ENCODE assay signal across 2 cellular contexts in the genomic region with DNA sequence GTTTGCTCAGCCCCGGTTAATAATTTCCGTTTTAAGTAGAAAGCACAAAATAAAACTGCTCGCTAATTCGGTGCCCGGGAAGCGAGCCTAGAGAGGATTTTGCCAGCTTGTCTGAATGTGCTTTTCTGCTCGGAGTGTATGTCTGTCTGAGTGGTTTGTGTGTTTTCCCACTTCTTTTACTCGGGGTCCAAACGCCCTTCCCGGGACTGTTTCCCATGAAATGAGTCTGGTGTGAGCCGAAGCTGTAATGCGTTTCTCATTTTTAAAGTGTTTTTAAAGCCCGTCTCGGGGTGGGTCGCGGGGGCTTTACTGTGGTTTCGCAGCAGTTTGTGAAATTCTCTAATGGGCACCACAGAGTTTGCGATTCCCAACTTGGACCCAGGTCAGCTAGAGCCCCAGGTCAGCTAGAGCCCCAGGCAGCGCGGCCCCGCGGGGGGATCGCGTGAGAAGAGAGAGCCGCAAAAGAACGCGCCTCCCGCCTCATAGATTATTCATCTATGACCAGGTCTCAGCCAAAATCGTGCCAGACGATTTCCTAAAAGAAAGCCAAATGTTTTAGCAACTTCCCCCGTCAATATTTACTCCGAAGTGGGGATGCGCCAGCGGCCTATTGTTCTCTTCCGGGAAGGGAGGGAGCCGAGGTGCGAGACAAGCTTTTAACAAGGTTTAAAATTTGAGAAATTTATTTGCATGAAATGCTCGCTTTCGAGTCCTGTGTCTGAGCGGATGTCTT.
TF ChIP-seq lines count a peak whose summit lies in the region.

No MANE protein-coding gene starts in this region.

TF ChIP-seq in K562, 482 proteins besides CTCF, POLR2A, EP300 and RAD21:
- TF ChIP-seq SMARCA5 (IDR thresholded peaks at IDR 0.05) (no peak), RBBP5 (IDR thresholded peaks at IDR 0.05; ENCODE audit: borderline replicate concordance, insufficient read depth, low read length, poor library complexity, severe bottlenecking) (no peak), NCOA6 (IDR thresholded peaks at IDR 0.05) (no peak), GTF2E2 (tag; IDR thresholded peaks at IDR 0.05) (no peak), BRD4 (IDR thresholded peaks at IDR 0.05) (no peak), ETV1 (tag; conservative IDR thresholded peaks at IDR 0.05; ENCODE audit: low read depth) (no peak), ZNF764 (CRISPR knock-in tag; IDR thresholded peaks at IDR 0.05; ENCODE audit: low read depth) (no peak), ZNF76 (CRISPR knock-in tag; IDR thresholded peaks at IDR 0.05; ENCODE audit: borderline replicate concordance) (no peak), SP1 (CRISPR knock-in tag; IDR thresholded peaks at IDR 0.05) (no peak)
- TF ChIP-seq, protein P1, sequence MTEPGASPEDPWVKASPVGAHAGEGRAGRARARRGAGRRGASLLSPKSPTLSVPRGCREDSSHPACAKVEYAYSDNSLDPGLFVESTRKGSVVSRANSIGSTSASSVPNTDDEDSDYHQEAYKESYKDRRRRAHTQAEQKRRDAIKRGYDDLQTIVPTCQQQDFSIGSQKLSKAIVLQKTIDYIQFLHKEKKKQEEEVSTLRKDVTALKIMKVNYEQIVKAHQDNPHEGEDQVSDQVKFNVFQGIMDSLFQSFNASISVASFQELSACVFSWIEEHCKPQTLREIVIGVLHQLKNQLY (CRISPR knock-in tag; conservative IDR thresholded peaks at IDR 0.05) = no peak
- TF ChIP-seq, protein P2, sequence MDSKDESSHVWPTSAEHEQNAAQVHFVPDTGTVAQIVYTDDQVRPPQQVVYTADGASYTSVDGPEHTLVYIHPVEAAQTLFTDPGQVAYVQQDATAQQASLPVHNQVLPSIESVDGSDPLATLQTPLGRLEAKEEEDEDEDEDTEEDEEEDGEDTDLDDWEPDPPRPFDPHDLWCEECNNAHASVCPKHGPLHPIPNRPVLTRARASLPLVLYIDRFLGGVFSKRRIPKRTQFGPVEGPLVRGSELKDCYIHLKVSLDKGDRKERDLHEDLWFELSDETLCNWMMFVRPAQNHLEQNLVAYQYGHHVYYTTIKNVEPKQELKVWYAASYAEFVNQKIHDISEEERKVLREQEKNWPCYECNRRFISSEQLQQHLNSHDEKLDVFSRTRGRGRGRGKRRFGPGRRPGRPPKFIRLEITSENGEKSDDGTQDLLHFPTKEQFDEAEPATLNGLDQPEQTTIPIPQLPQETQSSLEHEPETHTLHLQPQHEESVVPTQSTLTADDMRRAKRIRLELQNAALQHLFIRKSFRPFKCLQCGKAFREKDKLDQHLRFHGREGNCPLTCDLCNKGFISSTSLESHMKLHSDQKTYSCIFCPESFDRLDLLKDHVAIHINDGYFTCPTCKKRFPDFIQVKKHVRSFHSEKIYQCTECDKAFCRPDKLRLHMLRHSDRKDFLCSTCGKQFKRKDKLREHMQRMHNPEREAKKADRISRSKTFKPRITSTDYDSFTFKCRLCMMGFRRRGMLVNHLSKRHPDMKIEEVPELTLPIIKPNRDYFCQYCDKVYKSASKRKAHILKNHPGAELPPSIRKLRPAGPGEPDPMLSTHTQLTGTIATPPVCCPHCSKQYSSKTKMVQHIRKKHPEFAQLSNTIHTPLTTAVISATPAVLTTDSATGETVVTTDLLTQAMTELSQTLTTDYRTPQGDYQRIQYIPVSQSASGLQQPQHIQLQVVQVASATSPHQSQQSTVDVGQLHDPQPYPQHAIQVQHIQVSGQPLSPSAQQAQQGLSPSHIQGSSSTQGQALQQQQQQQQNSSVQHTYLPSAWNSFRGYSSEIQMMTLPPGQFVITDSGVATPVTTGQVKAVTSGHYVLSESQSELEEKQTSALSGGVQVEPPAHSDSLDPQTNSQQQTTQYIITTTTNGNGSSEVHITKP (IDR thresholded peaks at IDR 0.05; ENCODE audit: partially characterized antibody) = no peak
- TF ChIP-seq, protein P3, sequence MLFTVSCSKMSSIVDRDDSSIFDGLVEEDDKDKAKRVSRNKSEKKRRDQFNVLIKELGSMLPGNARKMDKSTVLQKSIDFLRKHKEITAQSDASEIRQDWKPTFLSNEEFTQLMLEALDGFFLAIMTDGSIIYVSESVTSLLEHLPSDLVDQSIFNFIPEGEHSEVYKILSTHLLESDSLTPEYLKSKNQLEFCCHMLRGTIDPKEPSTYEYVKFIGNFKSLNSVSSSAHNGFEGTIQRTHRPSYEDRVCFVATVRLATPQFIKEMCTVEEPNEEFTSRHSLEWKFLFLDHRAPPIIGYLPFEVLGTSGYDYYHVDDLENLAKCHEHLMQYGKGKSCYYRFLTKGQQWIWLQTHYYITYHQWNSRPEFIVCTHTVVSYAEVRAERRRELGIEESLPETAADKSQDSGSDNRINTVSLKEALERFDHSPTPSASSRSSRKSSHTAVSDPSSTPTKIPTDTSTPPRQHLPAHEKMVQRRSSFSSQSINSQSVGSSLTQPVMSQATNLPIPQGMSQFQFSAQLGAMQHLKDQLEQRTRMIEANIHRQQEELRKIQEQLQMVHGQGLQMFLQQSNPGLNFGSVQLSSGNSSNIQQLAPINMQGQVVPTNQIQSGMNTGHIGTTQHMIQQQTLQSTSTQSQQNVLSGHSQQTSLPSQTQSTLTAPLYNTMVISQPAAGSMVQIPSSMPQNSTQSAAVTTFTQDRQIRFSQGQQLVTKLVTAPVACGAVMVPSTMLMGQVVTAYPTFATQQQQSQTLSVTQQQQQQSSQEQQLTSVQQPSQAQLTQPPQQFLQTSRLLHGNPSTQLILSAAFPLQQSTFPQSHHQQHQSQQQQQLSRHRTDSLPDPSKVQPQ (CRISPR knock-in tag; IDR thresholded peaks at IDR 0.05; ENCODE audit: borderline replicate concordance) = no peak

TF ChIP-seq in neural cell, 6 proteins besides CTCF, POLR2A, EP300 and RAD21:
- TF ChIP-seq, protein P4, sequence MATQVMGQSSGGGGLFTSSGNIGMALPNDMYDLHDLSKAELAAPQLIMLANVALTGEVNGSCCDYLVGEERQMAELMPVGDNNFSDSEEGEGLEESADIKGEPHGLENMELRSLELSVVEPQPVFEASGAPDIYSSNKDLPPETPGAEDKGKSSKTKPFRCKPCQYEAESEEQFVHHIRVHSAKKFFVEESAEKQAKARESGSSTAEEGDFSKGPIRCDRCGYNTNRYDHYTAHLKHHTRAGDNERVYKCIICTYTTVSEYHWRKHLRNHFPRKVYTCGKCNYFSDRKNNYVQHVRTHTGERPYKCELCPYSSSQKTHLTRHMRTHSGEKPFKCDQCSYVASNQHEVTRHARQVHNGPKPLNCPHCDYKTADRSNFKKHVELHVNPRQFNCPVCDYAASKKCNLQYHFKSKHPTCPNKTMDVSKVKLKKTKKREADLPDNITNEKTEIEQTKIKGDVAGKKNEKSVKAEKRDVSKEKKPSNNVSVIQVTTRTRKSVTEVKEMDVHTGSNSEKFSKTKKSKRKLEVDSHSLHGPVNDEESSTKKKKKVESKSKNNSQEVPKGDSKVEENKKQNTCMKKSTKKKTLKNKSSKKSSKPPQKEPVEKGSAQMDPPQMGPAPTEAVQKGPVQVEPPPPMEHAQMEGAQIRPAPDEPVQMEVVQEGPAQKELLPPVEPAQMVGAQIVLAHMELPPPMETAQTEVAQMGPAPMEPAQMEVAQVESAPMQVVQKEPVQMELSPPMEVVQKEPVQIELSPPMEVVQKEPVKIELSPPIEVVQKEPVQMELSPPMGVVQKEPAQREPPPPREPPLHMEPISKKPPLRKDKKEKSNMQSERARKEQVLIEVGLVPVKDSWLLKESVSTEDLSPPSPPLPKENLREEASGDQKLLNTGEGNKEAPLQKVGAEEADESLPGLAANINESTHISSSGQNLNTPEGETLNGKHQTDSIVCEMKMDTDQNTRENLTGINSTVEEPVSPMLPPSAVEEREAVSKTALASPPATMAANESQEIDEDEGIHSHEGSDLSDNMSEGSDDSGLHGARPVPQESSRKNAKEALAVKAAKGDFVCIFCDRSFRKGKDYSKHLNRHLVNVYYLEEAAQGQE (IDR thresholded peaks at IDR 0.05; ENCODE audit: borderline replicate concordance) = no peak
- no peak for TF ChIP-seq POLR2AphosphoS5 (IDR thresholded peaks at IDR 0.05)
- TF ChIP-seq TAF1 (IDR thresholded peaks at IDR 0.05; ENCODE audit: low read depth) = no peak
- no peak for TF ChIP-seq EZH2 (IDR thresholded peaks at IDR 0.05; ENCODE audit: borderline replicate concordance, insufficient read depth, low read length, poor library complexity, severe bottlenecking)
- TF ChIP-seq MXI1 (conservative IDR thresholded peaks at IDR 0.05; ENCODE audit: poor library complexity, severe bottlenecking) = no peak
- no peak for TF ChIP-seq SMC3 (conservative IDR thresholded peaks at IDR 0.05; ENCODE audit: poor library complexity)
